ENCODE assay signal across 21 cellular contexts in the genomic region with DNA sequence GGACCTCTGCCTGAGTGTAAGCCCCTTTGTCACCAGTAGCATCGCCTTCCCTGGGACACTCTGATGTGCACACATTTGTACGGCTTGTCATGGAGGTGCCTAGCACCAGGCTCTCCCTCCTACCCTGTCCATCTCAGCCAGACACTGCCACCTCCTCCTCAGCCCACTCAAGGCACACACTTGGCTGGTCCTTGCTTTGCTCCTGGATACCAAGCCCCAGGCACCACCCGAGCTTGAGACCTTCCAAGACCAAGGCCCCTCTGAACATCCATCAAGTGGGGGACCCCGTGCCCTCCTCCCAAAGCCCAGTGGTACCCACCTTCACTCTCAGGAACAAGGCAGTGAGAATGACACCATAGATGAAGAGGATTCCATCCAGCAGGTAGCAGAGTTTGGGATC.
A peak's percentile ranks its signal among the peaks of the same experiment; 100 is the strongest.
DNase-seq lines count a peak whose midpoint lies in the region; ATAC-seq and TF ChIP-seq lines count a peak whose summit lies in the region.
"Had no signal": no experiment of that assay in that cellular context is flagged by ENCODE, and none has a peak within 500 bp of the region (broad histone marks: within the 10 kb centered on the region; RNA-seq: fewer than 3 reads in every experiment).

No MANE protein-coding gene starts in this region.

- no peaks in the 10 kb centered on the region for H3K27me3 ChIP-seq in RWPE2 (ENCODE audit: insufficient read depth, poor library complexity, severe bottlenecking)
- H3K27me3 ChIP-seq: adrenal gland, thyroid gland had no signal

- no peak overlapping the region for H3K27ac ChIP-seq in RWPE2 (ENCODE audit: poor library complexity, severe bottlenecking)
- H3K27ac ChIP-seq: 22Rv1, adrenal gland, left ventricle myocardium inferior, skin epidermis, thyroid gland, WERI-Rb-1 had no signal

- DNase-seq in T-helper 2 cell treated with Interferon-gamma antibody and Interleukin-4, amounts not matched to agents 5 μg/mL and 100 μg/mL, for 36 hours (ENCODE audit: low spot score): no peak
- DNase-seq in T-helper 2 cell: no peak
- peak; percentile 46 for DNase-seq in RWPE2 (ENCODE audit: low spot score)
- peak; percentile 37 for DNase-seq in ecto neural progenitor cell (ENCODE audit: low spot score)
- DNase-seq in neural crest cell (ENCODE audit: low read depth, low spot score): no peak
- no peak for DNase-seq in inferior parietal cortex (ENCODE audit: extremely low spot score)
- no peak for DNase-seq in NCI-H1436 treated with DMSO at 0.1 percent for 48 hours (lab: John Stamatoyannopoulos, UW)
- no peak for DNase-seq in NCI-H345 (lab: John Stamatoyannopoulos, UW)
- DNase-seq: adrenal gland; KG1; left ventricle myocardium inferior; NCI-H2081; NCI-H510A treated with DMSO at 0.1 percent for 48 hours; SHP77 treated with DMSO at 0.1 percent for 48 hours; stimulated activated CD4-positive, alpha-beta T cell treated with anti-CD3 and anti-CD28 coated beads, Interleukin-4, amount 100 ng/mL, for 4 hours; T-helper 1 cell; thyroid gland; WERI-Rb-1 had no signal

- peaks cover 58% of the 10 kb centered on the region for H3K4me1 Mint-ChIP-seq in T-helper 2 cell treated with Interferon-gamma antibody and Interleukin-4, amounts not matched to agents 5 μg/mL and 100 μg/mL, for 36 hours (ENCODE audit: low read depth)
- peaks cover 26% of the 10 kb centered on the region for H3K4me1 Mint-ChIP-seq in neural crest cell

- H3K9me3 Mint-ChIP-seq in T-helper 2 cell treated with Interferon-gamma antibody and Interleukin-4, amounts not matched to agents 5 μg/mL and 100 μg/mL, for 36 hours: no peaks in the 10 kb centered on the region
- H3K9me3 Mint-ChIP-seq in neural crest cell: peaks cover 8% of the 10 kb centered on the region

- TF ChIP-seq CTCF in RWPE2 (IDR thresholded peaks at IDR 0.05; ENCODE audit: poor library complexity, severe bottlenecking) (no peak), neural crest cell (conservative IDR thresholded peaks at IDR 0.05) (no peak)

- H3K4me3 ChIP-seq in RWPE2 (ENCODE audit: severe bottlenecking): no peak overlapping the region
- H3K4me3 ChIP-seq: thyroid gland had no signal

- peaks cover 60% of the 10 kb centered on the region for H3K36me3 Mint-ChIP-seq in T-helper 2 cell treated with Interferon-gamma antibody and Interleukin-4, amounts not matched to agents 5 μg/mL and 100 μg/mL, for 36 hours (ENCODE audit: low read depth)
- H3K36me3 Mint-ChIP-seq in neural crest cell (ENCODE audit: low read depth): peaks cover 9% of the 10 kb centered on the region

- no peaks in the 10 kb centered on the region for H3K27me3 Mint-ChIP-seq in T-helper 2 cell treated with Interferon-gamma antibody and Interleukin-4, amounts not matched to agents 5 μg/mL and 100 μg/mL, for 36 hours (ENCODE audit: low read depth)
- H3K27me3 Mint-ChIP-seq in neural crest cell (ENCODE audit: low read depth): peaks cover 9% of the 10 kb centered on the region

- no peak for ATAC-seq in RWPE2 (ENCODE audit: low read depth)
- ATAC-seq: esophagus mucosa had no signal

- H3K27ac Mint-ChIP-seq in T-helper 2 cell treated with Interferon-gamma antibody and Interleukin-4, amounts not matched to agents 5 μg/mL and 100 μg/mL, for 36 hours: peak overlapping the region; percentile 21
- no peak overlapping the region for H3K27ac Mint-ChIP-seq in neural crest cell (ENCODE audit: unreplicated experiment)

- H3K36me3 ChIP-seq in RWPE2 (ENCODE audit: low read depth): no peaks in the 10 kb centered on the region
- H3K36me3 ChIP-seq: adrenal gland, left ventricle myocardium inferior, thyroid gland, WERI-Rb-1 had no signal

- no peaks in the 10 kb centered on the region for H3K9me3 ChIP-seq in RWPE2 (ENCODE audit: severe bottlenecking)
- H3K9me3 ChIP-seq: adrenal gland, left ventricle myocardium inferior, thyroid gland had no signal

- H3K4me1 ChIP-seq in RWPE2 (ENCODE audit: insufficient read depth, poor library complexity, severe bottlenecking): no peaks in the 10 kb centered on the region

- no peak overlapping the region for H3K4me3 Mint-ChIP-seq in T-helper 2 cell treated with Interferon-gamma antibody and Interleukin-4, amounts not matched to agents 5 μg/mL and 100 μg/mL, for 36 hours
- H3K4me3 Mint-ChIP-seq in neural crest cell: peak overlapping the region; percentile 82

Comparison
In these comparisons a context has a peak if more than half of its experiments do, and no peak if none do; other contexts are left out.
1. DNase-seq: peak in RWPE2 (single experiment) and ecto neural progenitor cell (single experiment); none in T-helper 2 cell treated with Interferon-gamma antibody and Interleukin-4, amounts not matched to agents 5 μg/mL and 100 μg/mL, for 36 hours (single experiment), T-helper 2 cell (0 of 5), neural crest cell (single experiment), inferior parietal cortex (single experiment), NCI-H1436 treated with DMSO at 0.1 percent for 48 hours (single experiment) and NCI-H345 (single experiment).